In genomic region chr11:78086521-78087074, GRCh38 we compare ENCODE assay signal across 7 cellular contexts. TPM values are rescaled to one million over a fixed set of nuclear protein-coding genes. Genes with fewer than 3 reads are reported as not detected.
"Had no signal": no experiment of that assay in that cellular context is flagged by ENCODE, and none has a peak within 500 bp of the region (broad histone marks: within the 10 kb centered on the region; RNA-seq: fewer than 3 reads in every experiment).

No MANE protein-coding gene starts in this region.

RNA-seq across cellular contexts. Expression of gene THRSP, which starts 22.9 kb away (rescaled TPM):
- total RNA-seq: dermis microvascular lymphatic vessel endothelial cell; endodermal cell; lung microvascular endothelial cell; naive thymus-derived CD8-positive, alpha-beta T cell; occipital lobe; progenitor cell of endocrine pancreas; smooth muscle cell had no signal
